ENCODE assay signal across 17 cellular contexts in genomic region chr1:164682570-164682969, GRCh38.
DNase-seq lines count a peak whose midpoint lies in the region; ATAC-seq, FAIRE-seq and TF ChIP-seq lines count a peak whose summit lies in the region.
"Had no signal": no experiment of that assay in that cellular context is flagged by ENCODE, and none has a peak within 500 bp of the region (broad histone marks: within the 10 kb centered on the region; RNA-seq: fewer than 3 reads in every experiment).

No MANE protein-coding gene starts in this region.

- H3K9ac ChIP-seq in HCT116 (ENCODE audit: low read length), result no peak overlapping the region
- no peak overlapping the region for H3K9ac ChIP-seq in kidney (ENCODE audit: low read length in 2 of 2)
- no peak overlapping the region for H3K9ac ChIP-seq in neural progenitor cell

- 94 to 98% (median 97%) methylated on average over 6 of the region's 6 CpGs for WGBS in ovary, 3 donors

- TF ChIP-seq CTCF in HCT116 (IDR thresholded peaks at IDR 0.05 in 2 of 3, conservative IDR thresholded peaks at IDR 0.05 in 1 of 3; ENCODE audit: borderline replicate concordance in 1 of 3, insufficient read depth in 1 of 3, low read depth in 2 of 3, low read length in 2 of 3) (no peak), kidney (IDR thresholded peaks at IDR 0.05; ENCODE audit: borderline replicate concordance, extremely low read depth, insufficient read depth) (no peak), neural progenitor cell (IDR thresholded peaks at IDR 0.05) (no peak), type B pancreatic cell (conservative IDR thresholded peaks at IDR 0.05) (no peak), ovary (IDR thresholded peaks at IDR 0.05) (no peak)

- no peak for TF ChIP-seq RAD21 in HCT116 (IDR thresholded peaks at IDR 0.05; ENCODE audit: low read depth)

- no peak for TF ChIP-seq POLR2A in HCT116 (IDR thresholded peaks at IDR 0.05; ENCODE audit: borderline replicate concordance, extremely low read depth, insufficient read depth, insufficient read length)
- TF ChIP-seq POLR2A in ovary (IDR thresholded peaks at IDR 0.05), result no peak

- POLR2A ChIA-PET in HCT116 (lab: Charles Lee), result no interaction called here

- H3K27me3 Mint-ChIP-seq in neural progenitor cell (ENCODE audit: insufficient read depth, low read depth) (no peaks in the 10 kb centered on the region), type B pancreatic cell (no peaks in the 10 kb centered on the region)

- RAD21 ChIA-PET in HCT116 (lab: Charles Lee; ENCODE audit: low non-redundant PET in 1 of 2, low total read pairs in 2 of 2, uncharacterized antibody in 2 of 2, unreplicated experiment in 2 of 2), result no interaction called here

- intact Hi-C loops in HCT116 (cut with micrococcal nuclease) (no loop called here), kidney (cut with DNase I) (no loop called here), ovary (cut with DNase I) (no loop called here)

- CTCF ChIA-PET in HCT116 (lab: Charles Lee), result interaction anchor here (1.2 kb wide), 1 partner anchor 9 kb away, joined by 4 read pairs; no protein-coding TSS in a partner anchor

- BruUV-seq in HCT116 (replicated peaks; lab: Mats Ljungman, UMichigan), result no TSS peak

- no peaks in the 10 kb centered on the region for H3F3A ChIP-seq in neural progenitor cell (ENCODE audit: low read depth)

- peak overlapping the region; percentile 67 for H3K4me2 ChIP-seq in HCT116 (ENCODE audit: low read length)
- no peak overlapping the region for H3K4me2 ChIP-seq in neural progenitor cell

- DNase-seq in HCT116 (ENCODE audit: low read depth, low spot score) (no peak), kidney (no peak), neural progenitor cell (ENCODE audit: low spot score) (no peak), type B pancreatic cell (ENCODE audit: extremely low spot score, unreplicated experiment) (no peak), ovary (no peak), occipital lobe (lab: John Stamatoyannopoulos, UW) (no peak), NCI-H2107 (lab: John Stamatoyannopoulos, UW) (no peak)
- DNase-seq: C1 segment of cervical spinal cord; IMR-90; Karpas-422; MG63; NCI-H1092 treated with DMSO at 0.1 percent for 48 hours; NCI-H69; NK-92 treated with Interleukin-12 subunit alpha and Interleukin-12 subunit beta, amount 100 ng/mL, for 24 hours had no signal

- no peaks in the 10 kb centered on the region for H3K9me3 Mint-ChIP-seq in neural progenitor cell
- peaks cover 6% of the 10 kb centered on the region for H3K9me3 Mint-ChIP-seq in type B pancreatic cell

- no peaks in the 10 kb centered on the region for H4K20me1 ChIP-seq in HCT116 (ENCODE audit: insufficient read depth)
- peaks cover 17% of the 10 kb centered on the region for H4K20me1 ChIP-seq in neural progenitor cell (ENCODE audit: low read depth)

- peak; percentile 63 for FAIRE-seq in kidney (lab: Jason Lieb, UNC)
- FAIRE-seq: A549, H54 had no signal

- H3K36me3 Mint-ChIP-seq in neural progenitor cell (peaks cover 28% of the 10 kb centered on the region), type B pancreatic cell (peaks cover 43% of the 10 kb centered on the region)

- peak overlapping the region; percentile 21 for H3K27ac Mint-ChIP-seq in neural progenitor cell
- H3K27ac Mint-ChIP-seq in type B pancreatic cell, result peak overlapping the region; percentile 97

- no peak overlapping the region for H3K4me3 Mint-ChIP-seq in neural progenitor cell
- peak overlapping the region; percentile 78 for H3K4me3 Mint-ChIP-seq in type B pancreatic cell

- no peak for TF ChIP-seq EP300 in ovary (IDR thresholded peaks at IDR 0.05)

- H3K36me3 ChIP-seq in HCT116 (ENCODE audit: control insufficient read depth in 1 of 2, insufficient read depth in 2 of 2, low read length in 2 of 2) (no peaks in the 10 kb centered on the region), kidney (ENCODE audit: control insufficient read depth in 1 of 2, insufficient read depth in 2 of 2, low read length in 2 of 2) (peaks cover 0 to 6% of the 10 kb centered on the region in 2 donors), neural progenitor cell (no peaks in the 10 kb centered on the region), ovary (no peaks in the 10 kb centered on the region)
- H3K36me3 ChIP-seq: MG63 had no signal

- no peak overlapping the region for H3K4me3 ChIP-seq in HCT116 (replicated peaks in 1 of 2; ENCODE audit: low read depth in 1 of 2, low read length in 2 of 2)
- H3K4me3 ChIP-seq in kidney (ENCODE audit: low read length in 2 of 2), result no peak overlapping the region
- no peak overlapping the region for H3K4me3 ChIP-seq in neural progenitor cell
- no peak overlapping the region for H3K4me3 ChIP-seq in ovary
- H3K4me3 ChIP-seq: A549, MG63 had no signal

- H3K9me3 ChIP-seq in HCT116 (ENCODE audit: control insufficient read depth in 1 of 2, insufficient read depth in 1 of 2, low read depth in 1 of 2, low read length in 2 of 2) (no peaks in the 10 kb centered on the region), kidney (ENCODE audit: control insufficient read depth in 1 of 2, low read length in 2 of 2) (no peaks in the 10 kb centered on the region), neural progenitor cell (ENCODE audit: low read depth) (no peaks in the 10 kb centered on the region), ovary (no peaks in the 10 kb centered on the region)
- H3K9me3 ChIP-seq: A549, MG63 had no signal

- no peaks in the 10 kb centered on the region for H3K9me2 ChIP-seq in HCT116 (ENCODE audit: insufficient read depth)

- peak; percentile 13; the same call in 1 of the 2 replicates for ATAC-seq in HCT116
- ATAC-seq: A549 had no signal

- peak overlapping the region; percentile 50; the same call in 1 of the 2 replicates for H3K27ac ChIP-seq in HCT116 (ENCODE audit: low read depth, low read length)
- no peak overlapping the region for H3K27ac ChIP-seq in kidney (ENCODE audit: low read depth in 2 of 2, low read length in 2 of 2)
- no peak overlapping the region for H3K27ac ChIP-seq in neural progenitor cell
- no peak overlapping the region for H3K27ac ChIP-seq in ovary
- H3K27ac ChIP-seq: RWPE1 had no signal

- H3K27me3 ChIP-seq in HCT116 (ENCODE audit: insufficient read depth, low read length), result no peaks in the 10 kb centered on the region
- no peaks in the 10 kb centered on the region for H3K27me3 ChIP-seq in neural progenitor cell
- no peaks in the 10 kb centered on the region for H3K27me3 ChIP-seq in ovary
- H3K27me3 ChIP-seq: MG63 had no signal

- peaks cover 48 to 49% of the 10 kb centered on the region in 2 experiments for H3K4me1 ChIP-seq in HCT116 (ENCODE audit: control insufficient read depth in 1 of 2, insufficient read depth in 2 of 2, low read length in 2 of 2)
- H3K4me1 ChIP-seq in kidney (ENCODE audit: control insufficient read depth in 1 of 2, insufficient read depth in 1 of 2, low read depth in 1 of 2, low read length in 2 of 2), result peaks cover 2 to 20% of the 10 kb centered on the region in 2 donors
- no peaks in the 10 kb centered on the region for H3K4me1 ChIP-seq in neural progenitor cell
- H3K4me1 ChIP-seq in ovary (ENCODE audit: insufficient read depth), result peaks cover 5% of the 10 kb centered on the region

- H2AFZ ChIP-seq in HCT116 (ENCODE audit: low read depth, low read length, poor library complexity, severe bottlenecking) (no peak overlapping the region), neural progenitor cell (replicated peaks) (no peak overlapping the region)

- H3K4me1 Mint-ChIP-seq in neural progenitor cell (peaks cover 5% of the 10 kb centered on the region), type B pancreatic cell (ENCODE audit: unreplicated experiment) (peaks cover 40% of the 10 kb centered on the region)

- no peaks in the 10 kb centered on the region for H3K79me2 ChIP-seq in HCT116 (ENCODE audit: insufficient read depth, low read length)
- peaks cover 64% of the 10 kb centered on the region for H3K79me2 ChIP-seq in neural progenitor cell (ENCODE audit: low read depth)

TF ChIP-seq in HCT116, 20 proteins besides CTCF, POLR2A, EP300 and RAD21:
- TF ChIP-seq EZH2phosphoT487 (IDR thresholded peaks at IDR 0.05; ENCODE audit: borderline replicate concordance), result no peak
- TF ChIP-seq FOSL1 (IDR thresholded peaks at IDR 0.05; ENCODE audit: low read depth), result no peak
- no peak for TF ChIP-seq POLR2AphosphoS5 (IDR thresholded peaks at IDR 0.05; ENCODE audit: low read depth, low read length)
- no peak for TF ChIP-seq MAX (IDR thresholded peaks at IDR 0.05)
- TF ChIP-seq YY1 (IDR thresholded peaks at IDR 0.05; ENCODE audit: extremely low read depth, insufficient replicate concordance, low read depth, low read length), result no peak
- TF ChIP-seq SP1 (IDR thresholded peaks at IDR 0.05; ENCODE audit: low read depth), result no peak
- TF ChIP-seq SIN3A (IDR thresholded peaks at IDR 0.05; ENCODE audit: low read depth), result no peak
- TF ChIP-seq CBX3 (IDR thresholded peaks at IDR 0.05; ENCODE audit: low read depth), result no peak
- TF ChIP-seq JUND (IDR thresholded peaks at IDR 0.05), result no peak
- no peak for TF ChIP-seq ELF1 (IDR thresholded peaks at IDR 0.05; ENCODE audit: borderline replicate concordance, low read depth)
- no peak for TF ChIP-seq ZNF274 (IDR thresholded peaks at IDR 0.05; ENCODE audit: low read depth, low read length)
- TF ChIP-seq EZH2 (IDR thresholded peaks at IDR 0.05), result no peak
- no peak for TF ChIP-seq SRF (IDR thresholded peaks at IDR 0.05; ENCODE audit: low read depth)
- no peak for TF ChIP-seq ZBTB33 (IDR thresholded peaks at IDR 0.05; ENCODE audit: extremely low read depth, insufficient replicate concordance, low read length)
- no peak for TF ChIP-seq TCF7L2 (IDR thresholded peaks at IDR 0.05; ENCODE audit: borderline replicate concordance, extremely low read depth, insufficient read depth, insufficient read length)
- TF ChIP-seq CEBPB (IDR thresholded peaks at IDR 0.05; ENCODE audit: low read depth), result no peak
